Comparison of ENCODE assay signal across 21 cellular contexts in the genomic region with DNA sequence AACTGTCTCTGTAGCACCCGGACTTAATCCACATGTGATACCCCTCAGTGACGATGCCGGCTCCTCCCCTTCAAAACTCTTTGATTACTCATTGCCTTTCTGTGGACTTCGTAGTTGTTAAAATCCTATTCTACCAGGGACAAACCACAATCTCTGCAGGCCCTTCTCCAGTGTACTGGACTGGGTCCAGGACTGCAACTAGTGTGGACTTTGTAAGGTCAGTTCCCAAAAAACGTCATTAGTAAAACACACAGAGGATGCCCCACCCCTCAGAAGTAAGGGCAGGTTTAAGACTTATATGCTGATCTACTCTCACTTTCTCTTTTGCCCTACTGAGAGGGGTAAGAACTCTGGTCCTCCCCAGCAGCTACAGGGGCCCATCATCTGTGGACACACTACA. TPM values are rescaled to one million over a fixed set of nuclear protein-coding genes. Genes with fewer than 3 reads are reported as not detected.
DNase-seq lines count a peak whose midpoint lies in the region; ATAC-seq and TF ChIP-seq lines count a peak whose summit lies in the region.
"Had no signal": no experiment of that assay in that cellular context is flagged by ENCODE, and none has a peak within 500 bp of the region (broad histone marks: within the 10 kb centered on the region; RNA-seq: fewer than 3 reads in every experiment).

No MANE protein-coding gene starts in this region.

- H3K9ac ChIP-seq in colonic mucosa (ENCODE audit: low read depth in 2 of 2, low read length in 2 of 2): no peak overlapping the region
- no peak overlapping the region for H3K9ac ChIP-seq in endodermal cell (ENCODE audit: extremely low read depth, low read length, poor library complexity, severe bottlenecking)

- H3K9me3 ChIP-seq in colonic mucosa: no peaks in the 10 kb centered on the region
- H3K9me3 ChIP-seq in lower lobe of right lung: no peaks in the 10 kb centered on the region
- no peaks in the 10 kb centered on the region for H3K9me3 ChIP-seq in endodermal cell (ENCODE audit: control insufficient read depth, low read length)
- H3K9me3 ChIP-seq: tibial nerve had no signal

- no peaks in the 10 kb centered on the region for H3K36me3 ChIP-seq in colonic mucosa
- no peaks in the 10 kb centered on the region for H3K36me3 ChIP-seq in lower lobe of right lung
- no peaks in the 10 kb centered on the region for H3K36me3 ChIP-seq in endodermal cell (ENCODE audit: control insufficient read depth, insufficient read depth, low read length)
- H3K36me3 ChIP-seq: tibial nerve had no signal

- no peak overlapping the region for H3K27ac Mint-ChIP-seq in endodermal cell
- H3K27ac Mint-ChIP-seq: activated naive CD8-positive, alpha-beta T cell treated with anti-CD3 and anti-CD28 coated beads, Interleukin-2, amount 10 ng/mL, durations not matched to agents 7 days and 5 days; stimulated activated effector memory CD8-positive, alpha-beta T cell treated with anti-CD3 and anti-CD28 coated beads, Interleukin-12 subunit alpha, Interleukin-12 subunit beta, amount 100 ng/mL, for 72 hours had no signal

- no peak overlapping the region for H3K4me3 Mint-ChIP-seq in endodermal cell
- H3K4me3 Mint-ChIP-seq: activated naive CD8-positive, alpha-beta T cell treated with anti-CD3 and anti-CD28 coated beads, Interleukin-2, amount 10 ng/mL, durations not matched to agents 7 days and 5 days; central memory CD8-positive, alpha-beta T cell; effector memory CD8-positive, alpha-beta T cell; stimulated activated effector memory CD8-positive, alpha-beta T cell treated with anti-CD3 and anti-CD28 coated beads, Interleukin-12 subunit alpha, Interleukin-12 subunit beta, amount 100 ng/mL, for 72 hours had no signal

- intact Hi-C loops in colonic mucosa (cut with DNase I): no loop called here
- intact Hi-C loops in lower lobe of right lung (cut with DNase I): no loop called here

- H3K27ac ChIP-seq in colonic mucosa: no peak overlapping the region
- no peak overlapping the region for H3K27ac ChIP-seq in lower lobe of right lung
- H3K27ac ChIP-seq in endodermal cell (ENCODE audit: low read depth, low read length): no peak overlapping the region
- H3K27ac ChIP-seq: C4-2B, tibial nerve had no signal

- no peaks in the 10 kb centered on the region for H3K36me3 Mint-ChIP-seq in endodermal cell (ENCODE audit: low read depth)
- H3K36me3 Mint-ChIP-seq: activated naive CD8-positive, alpha-beta T cell treated with anti-CD3 and anti-CD28 coated beads, Interleukin-2, amount 10 ng/mL, durations not matched to agents 7 days and 5 days; stimulated activated effector memory CD8-positive, alpha-beta T cell treated with anti-CD3 and anti-CD28 coated beads, Interleukin-12 subunit alpha, Interleukin-12 subunit beta, amount 100 ng/mL, for 72 hours had no signal

- H3K4me1 ChIP-seq in colonic mucosa: no peaks in the 10 kb centered on the region
- no peaks in the 10 kb centered on the region for H3K4me1 ChIP-seq in lower lobe of right lung
- H3K4me1 ChIP-seq in endodermal cell (ENCODE audit: control insufficient read depth, insufficient read depth, low read length): no peaks in the 10 kb centered on the region
- H3K4me1 ChIP-seq: tibial nerve had no signal

- H3K27me3 ChIP-seq in colonic mucosa: no peaks in the 10 kb centered on the region
- H3K27me3 ChIP-seq in lower lobe of right lung (ENCODE audit: low read depth): no peaks in the 10 kb centered on the region
- no peaks in the 10 kb centered on the region for H3K27me3 ChIP-seq in endodermal cell (ENCODE audit: control insufficient read depth, insufficient read depth, low read length, poor library complexity, severe bottlenecking)
- H3K27me3 ChIP-seq: tibial nerve had no signal

- ATAC-seq in lower lobe of right lung: peak; percentile 27 to 67
- ATAC-seq in HG03354 (IDR thresholded peaks at IDR 0.05; ENCODE audit: poor library complexity, severe bottlenecking, unreplicated experiment): no peak
- ATAC-seq in GM19452 (IDR thresholded peaks at IDR 0.05; ENCODE audit: unreplicated experiment): no peak
- ATAC-seq: effector memory CD8-positive, alpha-beta T cell; stimulated activated effector memory CD8-positive, alpha-beta T cell treated with anti-CD3 and anti-CD28 coated beads, Interleukin-12 subunit alpha, Interleukin-12 subunit beta, amount 100 ng/mL, for 72 hours had no signal

- TF ChIP-seq CTCF in colonic mucosa (IDR thresholded peaks at IDR 0.05): no peak
- TF ChIP-seq CTCF in lower lobe of right lung (IDR thresholded peaks at IDR 0.05): no peak
- TF ChIP-seq CTCF in endodermal cell (conservative IDR thresholded peaks at IDR 0.05): no peak

- no peaks in the 10 kb centered on the region for H3K4me1 Mint-ChIP-seq in endodermal cell
- H3K4me1 Mint-ChIP-seq: stimulated activated effector memory CD8-positive, alpha-beta T cell treated with anti-CD3 and anti-CD28 coated beads, Interleukin-12 subunit alpha, Interleukin-12 subunit beta, amount 100 ng/mL, for 72 hours had no signal

- 82 to 84% methylated on average over 2 to 5 of the region's 5 CpGs for WGBS in endodermal cell (ENCODE audit: insufficient coverage in 1 of 2, insufficient read length in 1 of 2), 2 experiments

- DNase-seq in NCI-H82 (lab: John Stamatoyannopoulos, UW): peak; percentile 11
- no peak for DNase-seq in NCI-H82 treated with DMSO at 0.1 percent for 48 hours (lab: John Stamatoyannopoulos, UW; ENCODE audit: unreplicated experiment)
- DNase-seq in colonic mucosa: peak; percentile 34
- DNase-seq in lower lobe of right lung: no peak
- DNase-seq in NCI-H1694 (lab: John Stamatoyannopoulos, UW): no peak
- DNase-seq in endodermal cell: no peak
- DNase-seq: 8988T; activated CD4-positive, CD25-positive, alpha-beta regulatory T cell treated with anti-CD3 and anti-CD28 coated beads, Interleukin-2, amount 50 U/mL, for 72 hours; activated naive CD8-positive, alpha-beta T cell treated with anti-CD3 and anti-CD28 coated beads, Interleukin-2, amount 10 ng/mL, durations not matched to agents 7 days and 5 days; effector memory CD8-positive, alpha-beta T cell; foreskin fibroblast; NCI-H187; NCI-H446; posterior cingulate gyrus; SHP77 treated with DMSO at 0.1 percent for 48 hours had no signal

- no peaks in the 10 kb centered on the region for H3K27me3 Mint-ChIP-seq in endodermal cell (ENCODE audit: insufficient read depth)
- H3K27me3 Mint-ChIP-seq: activated naive CD8-positive, alpha-beta T cell treated with anti-CD3 and anti-CD28 coated beads, Interleukin-2, amount 10 ng/mL, durations not matched to agents 7 days and 5 days had no signal

- H3K9me3 Mint-ChIP-seq in endodermal cell: no peaks in the 10 kb centered on the region
- H3K9me3 Mint-ChIP-seq: activated naive CD8-positive, alpha-beta T cell treated with anti-CD3 and anti-CD28 coated beads, Interleukin-2, amount 10 ng/mL, durations not matched to agents 7 days and 5 days; central memory CD8-positive, alpha-beta T cell; effector memory CD8-positive, alpha-beta T cell; stimulated activated effector memory CD8-positive, alpha-beta T cell treated with anti-CD3 and anti-CD28 coated beads, Interleukin-12 subunit alpha, Interleukin-12 subunit beta, amount 100 ng/mL, for 72 hours had no signal

- H3K4me3 ChIP-seq in colonic mucosa (no peak overlapping the region), lower lobe of right lung (no peak overlapping the region), endodermal cell (ENCODE audit: low read length) (no peak overlapping the region)
- H3K4me3 ChIP-seq: tibial nerve had no signal

RNA-seq across cellular contexts. Expression of gene NUDT7, which starts 10.5 kb away (rescaled TPM):
- total RNA-seq in colonic mucosa (10 to 100 TPM; 12.7 to 17.7 TPM), lower lobe of right lung (9.2 TPM), endodermal cell (10 to 100 TPM in 1 of 2 donors, 1 to 10 TPM in 1; 6.1 to 10.9 TPM)
- 14.1 TPM for polyA plus RNA-seq in endodermal cell (2013, experiment 1 of 2)
- 12.7 TPM for polyA plus RNA-seq in endodermal cell (2013, experiment 2 of 2)

Comparison
In these comparisons a context has a peak if more than half of its experiments do, and no peak if none do; other contexts are left out.
1. DNase-seq: peak in NCI-H82 (single experiment) and colonic mucosa (single experiment); none in NCI-H82 treated with DMSO at 0.1 percent for 48 hours (single experiment), lower lobe of right lung (single experiment), NCI-H1694 (single experiment) and endodermal cell (single experiment).
2. ATAC-seq: peak in lower lobe of right lung (2 of 2); none in HG03354 (single experiment) and GM19452 (single experiment).